1 cellular context compared by ENCODE assay signal in the genomic region with DNA sequence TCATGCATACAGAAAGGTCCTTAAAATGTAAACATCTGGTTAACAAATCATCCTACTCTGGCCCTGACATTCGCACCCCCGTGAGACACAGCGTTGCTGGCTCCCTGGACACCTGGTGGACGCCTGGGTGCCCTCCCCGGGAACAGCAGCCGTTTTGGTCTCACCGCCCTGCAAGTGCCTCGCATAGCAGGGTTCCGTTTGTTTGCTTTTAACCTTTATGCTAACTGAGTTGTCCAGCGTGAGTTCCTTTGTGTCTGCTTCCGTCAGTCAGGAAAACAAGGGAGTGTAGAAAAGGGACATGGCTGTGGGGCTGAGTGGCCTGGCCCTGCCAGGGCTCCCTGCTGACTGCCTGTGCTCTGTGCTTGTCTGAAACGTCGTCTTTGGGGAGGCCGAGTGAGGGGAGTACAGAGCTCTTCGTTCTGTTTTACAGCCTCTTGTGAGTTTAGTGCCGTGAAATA.
A peak's percentile ranks its signal among the peaks of the same experiment; 100 is the strongest.
TF ChIP-seq lines count a peak whose summit lies in the region.

No MANE protein-coding gene starts in this region.

TF ChIP-seq in HepG2, 621 proteins besides CTCF, POLR2A, EP300 and RAD21 (continued from another document):
- TF ChIP-seq, protein P1, sequence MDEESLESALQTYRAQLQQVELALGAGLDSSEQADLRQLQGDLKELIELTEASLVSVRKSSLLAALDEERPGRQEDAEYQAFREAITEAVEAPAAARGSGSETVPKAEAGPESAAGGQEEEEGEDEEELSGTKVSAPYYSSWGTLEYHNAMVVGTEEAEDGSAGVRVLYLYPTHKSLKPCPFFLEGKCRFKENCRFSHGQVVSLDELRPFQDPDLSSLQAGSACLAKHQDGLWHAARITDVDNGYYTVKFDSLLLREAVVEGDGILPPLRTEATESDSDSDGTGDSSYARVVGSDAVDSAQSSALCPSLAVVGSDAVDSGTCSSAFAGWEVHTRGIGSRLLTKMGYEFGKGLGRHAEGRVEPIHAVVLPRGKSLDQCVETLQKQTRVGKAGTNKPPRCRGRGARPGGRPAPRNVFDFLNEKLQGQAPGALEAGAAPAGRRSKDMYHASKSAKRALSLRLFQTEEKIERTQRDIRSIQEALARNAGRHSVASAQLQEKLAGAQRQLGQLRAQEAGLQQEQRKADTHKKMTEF (CRISPR knock-in tag; IDR thresholded peaks at IDR 0.05) = peak; percentile 70; the same call in 1 of the 2 replicates
- TF ChIP-seq ZNF800 (CRISPR knock-in tag; IDR thresholded peaks at IDR 0.05) = no peak
- 0 out of 2 replicates have a peak, but pooled peaks have one; percentile 41 for TF ChIP-seq REPIN1 (CRISPR knock-in tag; IDR thresholded peaks at IDR 0.05; ENCODE audit: borderline replicate concordance, low read depth)
- no peak for TF ChIP-seq BRD4 (CRISPR knock-in tag; IDR thresholded peaks at IDR 0.05)
- TF ChIP-seq ZNF878 (CRISPR knock-in tag; IDR thresholded peaks at IDR 0.05) = 0 out of 2 replicates have a peak, but pooled peaks have one; percentile 61
- TF ChIP-seq ZC3H13 (CRISPR knock-in tag; IDR thresholded peaks at IDR 0.05) = no peak
- TF ChIP-seq ZFAT (CRISPR knock-in tag; conservative IDR thresholded peaks at IDR 0.05) = no peak
- peak; percentile 71; the same call in 1 of the 2 replicates for TF ChIP-seq SOX13 (IDR thresholded peaks at IDR 0.05)
- TF ChIP-seq SOX13 (CRISPR knock-in tag; conservative IDR thresholded peaks at IDR 0.05 in 1 of 2, IDR thresholded peaks at IDR 0.05 in 1 of 2) = peak in 1 of 2 experiments; percentile 94; a peak in 2 of 4 replicates
- TF ChIP-seq ZNF256 (CRISPR knock-in tag; conservative IDR thresholded peaks at IDR 0.05) = no peak
- no peak for TF ChIP-seq ZNF75D (CRISPR knock-in tag; IDR thresholded peaks at IDR 0.05; ENCODE audit: borderline replicate concordance)
- TF ChIP-seq KDM3A (CRISPR knock-in tag; IDR thresholded peaks at IDR 0.05; ENCODE audit: low read depth) = 0 out of 2 replicates have a peak, but pooled peaks have one; percentile 38
- TF ChIP-seq MAF1 (CRISPR knock-in tag; IDR thresholded peaks at IDR 0.05; ENCODE audit: borderline replicate concordance) = no peak
- no peak for TF ChIP-seq MLXIP (CRISPR knock-in tag; IDR thresholded peaks at IDR 0.05; ENCODE audit: borderline replicate concordance)
- no peak for TF ChIP-seq KDM5B (CRISPR knock-in tag; IDR thresholded peaks at IDR 0.05; ENCODE audit: borderline replicate concordance)
- TF ChIP-seq, protein P2, sequence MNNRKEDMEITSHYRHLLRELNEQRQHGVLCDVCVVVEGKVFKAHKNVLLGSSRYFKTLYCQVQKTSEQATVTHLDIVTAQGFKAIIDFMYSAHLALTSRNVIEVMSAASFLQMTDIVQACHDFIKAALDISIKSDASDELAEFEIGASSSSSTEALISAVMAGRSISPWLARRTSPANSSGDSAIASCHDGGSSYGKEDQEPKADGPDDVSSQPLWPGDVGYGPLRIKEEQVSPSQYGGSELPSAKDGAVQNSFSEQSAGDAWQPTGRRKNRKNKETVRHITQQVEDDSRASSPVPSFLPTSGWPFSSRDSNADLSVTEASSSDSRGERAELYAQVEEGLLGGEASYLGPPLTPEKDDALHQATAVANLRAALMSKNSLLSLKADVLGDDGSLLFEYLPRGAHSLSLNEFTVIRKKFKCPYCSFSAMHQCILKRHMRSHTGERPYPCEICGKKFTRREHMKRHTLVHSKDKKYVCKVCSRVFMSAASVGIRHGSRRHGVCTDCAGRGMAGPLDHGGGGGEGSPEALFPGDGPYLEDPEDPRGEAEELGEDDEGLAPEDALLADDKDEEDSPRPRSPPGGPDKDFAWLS (CRISPR knock-in tag; IDR thresholded peaks at IDR 0.05; ENCODE audit: borderline replicate concordance) = no peak
- no peak for TF ChIP-seq SMYD3 (CRISPR knock-in tag; IDR thresholded peaks at IDR 0.05)
- no peak for TF ChIP-seq FOXC1 (CRISPR knock-in tag; IDR thresholded peaks at IDR 0.05; ENCODE audit: borderline replicate concordance)
- no peak for TF ChIP-seq HMGA1 (CRISPR knock-in tag; conservative IDR thresholded peaks at IDR 0.05)
- no peak for TF ChIP-seq ZSCAN30 (CRISPR knock-in tag; IDR thresholded peaks at IDR 0.05)
- no peak for TF ChIP-seq ATF1 (CRISPR knock-in tag; IDR thresholded peaks at IDR 0.05)
- no peak for TF ChIP-seq KLF9 (CRISPR knock-in tag; IDR thresholded peaks at IDR 0.05; ENCODE audit: low read depth)
- no peak for TF ChIP-seq MEF2D (CRISPR knock-in tag; IDR thresholded peaks at IDR 0.05)
- TF ChIP-seq, protein P3, sequence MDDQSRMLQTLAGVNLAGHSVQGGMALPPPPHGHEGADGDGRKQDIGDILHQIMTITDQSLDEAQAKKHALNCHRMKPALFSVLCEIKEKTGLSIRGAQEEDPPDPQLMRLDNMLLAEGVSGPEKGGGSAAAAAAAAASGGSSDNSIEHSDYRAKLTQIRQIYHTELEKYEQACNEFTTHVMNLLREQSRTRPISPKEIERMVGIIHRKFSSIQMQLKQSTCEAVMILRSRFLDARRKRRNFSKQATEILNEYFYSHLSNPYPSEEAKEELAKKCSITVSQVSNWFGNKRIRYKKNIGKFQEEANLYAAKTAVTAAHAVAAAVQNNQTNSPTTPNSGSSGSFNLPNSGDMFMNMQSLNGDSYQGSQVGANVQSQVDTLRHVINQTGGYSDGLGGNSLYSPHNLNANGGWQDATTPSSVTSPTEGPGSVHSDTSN (CRISPR knock-in tag; IDR thresholded peaks at IDR 0.05; ENCODE audit: borderline replicate concordance) = no peak
- TF ChIP-seq GPN1 (CRISPR knock-in tag; IDR thresholded peaks at IDR 0.05; ENCODE audit: borderline replicate concordance) = no peak
- no peak for TF ChIP-seq ZFP62 (CRISPR knock-in tag; IDR thresholded peaks at IDR 0.05)
- no peak for TF ChIP-seq GABPA (IDR thresholded peaks at IDR 0.05; ENCODE audit: low read depth, low read length)
- TF ChIP-seq GABPA (CRISPR knock-in tag; IDR thresholded peaks at IDR 0.05; ENCODE audit: low read depth) = peak; percentile 64
- TF ChIP-seq, protein P4, sequence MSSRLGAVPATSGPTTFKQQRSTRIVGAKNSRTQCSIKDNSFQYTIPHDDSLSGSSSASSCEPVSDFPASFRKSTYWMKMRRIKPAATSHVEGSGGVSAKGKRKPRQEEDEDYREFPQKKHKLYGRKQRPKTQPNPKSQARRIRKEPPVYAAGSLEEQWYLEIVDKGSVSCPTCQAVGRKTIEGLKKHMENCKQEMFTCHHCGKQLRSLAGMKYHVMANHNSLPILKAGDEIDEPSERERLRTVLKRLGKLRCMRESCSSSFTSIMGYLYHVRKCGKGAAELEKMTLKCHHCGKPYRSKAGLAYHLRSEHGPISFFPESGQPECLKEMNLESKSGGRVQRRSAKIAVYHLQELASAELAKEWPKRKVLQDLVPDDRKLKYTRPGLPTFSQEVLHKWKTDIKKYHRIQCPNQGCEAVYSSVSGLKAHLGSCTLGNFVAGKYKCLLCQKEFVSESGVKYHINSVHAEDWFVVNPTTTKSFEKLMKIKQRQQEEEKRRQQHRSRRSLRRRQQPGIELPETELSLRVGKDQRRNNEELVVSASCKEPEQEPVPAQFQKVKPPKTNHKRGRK (CRISPR knock-in tag; IDR thresholded peaks at IDR 0.05) = no peak
- no peak for TF ChIP-seq MBNL3 (CRISPR knock-in tag; conservative IDR thresholded peaks at IDR 0.05)
- TF ChIP-seq, protein P5, sequence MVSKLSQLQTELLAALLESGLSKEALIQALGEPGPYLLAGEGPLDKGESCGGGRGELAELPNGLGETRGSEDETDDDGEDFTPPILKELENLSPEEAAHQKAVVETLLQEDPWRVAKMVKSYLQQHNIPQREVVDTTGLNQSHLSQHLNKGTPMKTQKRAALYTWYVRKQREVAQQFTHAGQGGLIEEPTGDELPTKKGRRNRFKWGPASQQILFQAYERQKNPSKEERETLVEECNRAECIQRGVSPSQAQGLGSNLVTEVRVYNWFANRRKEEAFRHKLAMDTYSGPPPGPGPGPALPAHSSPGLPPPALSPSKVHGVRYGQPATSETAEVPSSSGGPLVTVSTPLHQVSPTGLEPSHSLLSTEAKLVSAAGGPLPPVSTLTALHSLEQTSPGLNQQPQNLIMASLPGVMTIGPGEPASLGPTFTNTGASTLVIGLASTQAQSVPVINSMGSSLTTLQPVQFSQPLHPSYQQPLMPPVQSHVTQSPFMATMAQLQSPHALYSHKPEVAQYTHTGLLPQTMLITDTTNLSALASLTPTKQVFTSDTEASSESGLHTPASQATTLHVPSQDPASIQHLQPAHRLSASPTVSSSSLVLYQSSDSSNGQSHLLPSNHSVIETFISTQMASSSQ (IDR thresholded peaks at IDR 0.05; ENCODE audit: low read depth) = no peak
- TF ChIP-seq, protein P5 (CRISPR knock-in tag; IDR thresholded peaks at IDR 0.05; ENCODE audit: borderline replicate concordance) = no peak
